ENCODE assay signal across 1 cellular context in the genomic region with DNA sequence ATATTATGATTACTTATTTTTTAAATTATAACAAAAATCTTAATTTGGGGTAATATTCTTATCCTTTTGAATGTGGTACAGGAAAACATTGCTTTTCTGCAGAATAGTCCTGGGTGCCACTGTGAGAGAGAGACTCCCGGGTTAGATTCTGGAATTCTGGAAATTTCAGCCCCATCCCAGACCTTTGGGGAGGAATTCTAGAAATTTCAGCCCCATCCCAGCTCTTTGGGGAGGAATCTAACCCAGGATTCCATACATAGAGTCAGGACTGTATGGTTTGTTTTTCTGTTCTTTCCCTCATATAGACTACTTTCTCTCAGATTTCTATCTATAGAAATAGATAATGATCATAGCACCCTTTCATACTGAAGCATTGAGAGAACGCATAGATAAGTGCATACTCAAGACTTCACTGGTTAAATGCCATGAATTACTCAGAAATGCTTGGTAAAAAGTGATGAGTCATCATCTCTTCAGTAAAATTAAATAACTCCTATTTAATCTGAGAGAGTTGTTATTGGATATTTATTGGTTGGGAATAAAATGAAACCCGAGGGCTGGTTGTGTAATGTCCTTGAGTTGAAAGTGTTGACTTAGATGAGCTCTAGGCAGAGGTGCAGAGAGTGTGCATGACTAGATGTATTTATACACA.
TF ChIP-seq lines count a peak whose summit lies in the region.

No MANE protein-coding gene starts in this region.

TF ChIP-seq in endothelial cell of umbilical vein, 7 proteins besides CTCF, POLR2A, EP300 and RAD21 (continued from another document):
- no peak for TF ChIP-seq GATA2 (IDR thresholded peaks at IDR 0.05; ENCODE audit: insufficient read depth, insufficient read length, low read depth, low read length)
- no peak for TF ChIP-seq MYC (IDR thresholded peaks at IDR 0.05; ENCODE audit: low read depth, low read length)
- no peak for TF ChIP-seq EZH2 (IDR thresholded peaks at IDR 0.05; ENCODE audit: borderline replicate concordance, low read depth, low read length, severe bottlenecking)
